ENCODE assay signal across 14 cellular contexts in the genomic region with DNA sequence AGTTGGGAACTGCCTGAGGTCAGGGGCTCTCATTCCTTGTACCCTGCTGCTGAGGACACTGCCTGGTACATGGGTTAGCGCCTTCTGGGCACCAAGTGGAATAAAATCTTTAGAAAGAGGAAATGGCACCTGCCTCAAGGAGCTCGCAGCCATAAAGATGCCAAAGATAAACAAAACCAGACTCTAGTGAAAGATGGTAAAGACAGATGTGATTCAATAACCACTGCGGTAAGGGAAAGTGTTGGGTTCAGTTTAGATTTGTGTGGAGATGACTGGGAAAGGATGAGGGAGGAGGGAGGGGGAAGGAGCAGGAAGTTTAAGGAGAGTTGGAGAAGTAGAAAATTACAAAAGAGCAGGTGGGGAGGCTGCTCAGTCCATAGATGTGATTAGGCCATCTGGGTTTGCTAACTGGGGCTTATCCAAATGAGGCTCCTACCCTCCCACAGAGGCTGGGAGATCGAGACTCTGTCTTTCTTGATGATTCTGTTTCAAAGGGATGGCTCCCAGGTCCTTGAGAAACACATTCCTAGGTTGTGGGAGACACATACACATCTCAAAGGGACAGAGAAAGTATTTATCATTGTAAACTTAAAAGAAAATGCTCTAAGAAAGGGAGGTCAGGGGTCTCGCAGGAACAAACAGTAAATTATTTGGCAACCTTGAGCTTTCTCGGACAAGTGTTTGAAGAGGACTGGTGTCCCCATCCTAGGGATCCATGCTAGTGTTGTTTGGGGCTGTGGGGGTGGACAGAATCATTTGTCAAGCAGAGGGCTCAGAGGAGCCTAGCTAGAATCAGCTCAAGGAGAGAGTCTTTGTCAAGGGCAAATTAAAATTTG.
DNase-seq lines count a peak whose midpoint lies in the region; ATAC-seq, FAIRE-seq and TF ChIP-seq lines count a peak whose summit lies in the region.
"Had no signal": no experiment of that assay in that cellular context is flagged by ENCODE, and none has a peak within 500 bp of the region (broad histone marks: within the 10 kb centered on the region; RNA-seq: fewer than 3 reads in every experiment).

No MANE protein-coding gene starts in this region.

- H2AFZ ChIP-seq in K562 (ENCODE audit: low read depth, low read length), result no peak overlapping the region

- H3K27ac ChIP-seq in KOPT-K1 (ENCODE audit: low read depth, low read length, poor library complexity, severe bottlenecking) (peak overlapping the region; percentile 67), K562 (ENCODE audit: extremely low read depth, low read depth, low read length) (no peak overlapping the region)
- H3K27ac ChIP-seq: suprapubic skin had no signal

- no peak for TF ChIP-seq POLR2A in K562 (conservative IDR thresholded peaks at IDR 0.05)

- TF ChIP-seq RAD21 in K562 (CRISPR knock-in tag; conservative IDR thresholded peaks at IDR 0.05 in 1 of 2, IDR thresholded peaks at IDR 0.05 in 1 of 2), result no peak

- POLR2A ChIA-PET in K562 (lab: Yijun Ruan, JAX), result interaction anchor here (0.6 to 1.1 kb wide), 4 partner anchors 9 to 133 kb away, joined by 3 to 4 read pairs (median 3); no protein-coding TSS in a partner anchor

- no peaks in the 10 kb centered on the region for H3K9me3 Mint-ChIP-seq in activated T-cell treated with anti-CD3 and anti-CD28 coated beads, Interleukin-2, amount 50 U/mL, for 24 hours
- no peaks in the 10 kb centered on the region for H3K9me3 Mint-ChIP-seq in progenitor cell of endocrine pancreas (ENCODE audit: low read depth)

- peaks cover 41 to 71% of the 10 kb centered on the region in 2 experiments for H3K27me3 ChIP-seq in K562 (ENCODE audit: control insufficient read depth in 2 of 2, insufficient read depth in 2 of 2, low read length in 2 of 2)
- H3K27me3 ChIP-seq: MG63, suprapubic skin had no signal

- TF ChIP-seq CTCF in K562 (IDR thresholded peaks at IDR 0.05 in 2 of 3, conservative IDR thresholded peaks at IDR 0.05 in 1 of 3; ENCODE audit: insufficient read depth in 2 of 3, low read depth in 1 of 3, low read length in 3 of 3) (no peak), progenitor cell of endocrine pancreas (IDR thresholded peaks at IDR 0.05; ENCODE audit: unreplicated experiment) (no peak)

- H3K36me3 ChIP-seq in KOPT-K1 (ENCODE audit: insufficient read depth, low read length), result peaks cover 14% of the 10 kb centered on the region
- H3K36me3 ChIP-seq in K562 (ENCODE audit: control insufficient read depth, insufficient read depth, low read length), result no peaks in the 10 kb centered on the region

- H3K4me1 Mint-ChIP-seq in activated T-cell treated with anti-CD3 and anti-CD28 coated beads, Interleukin-2, amount 50 U/mL, for 24 hours (ENCODE audit: low read depth), result peaks cover 17% of the 10 kb centered on the region
- peaks cover 8% of the 10 kb centered on the region for H3K4me1 Mint-ChIP-seq in progenitor cell of endocrine pancreas (ENCODE audit: low read depth)

- H3K79me2 ChIP-seq in K562 (ENCODE audit: control insufficient read depth, insufficient read depth, low read length), result no peaks in the 10 kb centered on the region

- TF ChIP-seq EP300 in K562 (IDR thresholded peaks at IDR 0.05; ENCODE audit: low read length), result no peak

- H4K20me1 ChIP-seq in K562 (replicated peaks; ENCODE audit: control insufficient read depth, insufficient read depth, low read length), result no peaks in the 10 kb centered on the region

- H3K9me1 ChIP-seq in K562 (ENCODE audit: control insufficient read depth, insufficient read depth, low read length), result no peaks in the 10 kb centered on the region

- WGBS in K562 (ENCODE audit: insufficient coverage, low coverage, missing lambda C conversion rate), result 2% methylated on average over 6 of the region's 6 CpGs

- no peaks in the 10 kb centered on the region for H3K9me3 ChIP-seq in KOPT-K1 (ENCODE audit: insufficient read depth, low read length, poor library complexity, severe bottlenecking)
- H3K9me3 ChIP-seq in K562 (replicated peaks; ENCODE audit: control insufficient read depth, insufficient read depth, low read depth, low read length), result no peaks in the 10 kb centered on the region
- H3K9me3 ChIP-seq: MG63, suprapubic skin had no signal

- H3K9ac ChIP-seq in K562 (ENCODE audit: insufficient read depth in 1 of 2, low read depth in 2 of 2, low read length in 2 of 2), result no peak overlapping the region

- peaks cover 57% of the 10 kb centered on the region for H3K36me3 Mint-ChIP-seq in activated T-cell treated with anti-CD3 and anti-CD28 coated beads, Interleukin-2, amount 50 U/mL, for 24 hours (ENCODE audit: low read depth)
- H3K36me3 Mint-ChIP-seq in progenitor cell of endocrine pancreas (ENCODE audit: insufficient read depth), result peaks cover 51% of the 10 kb centered on the region

- FAIRE-seq in K562 (lab: Jason Lieb, UNC), result no peak

- in situ Hi-C loops in K562 (cut with MboI), result no loop called here

- DNase-seq in activated T-cell treated with anti-CD3 and anti-CD28 coated beads, Interleukin-2, amount 50 U/mL, for 24 hours, result no peak
- no peak for DNase-seq in activated T-cell treated with anti-CD3 and anti-CD28 coated beads for 4 hours
- DNase-seq in K562 (ENCODE audit: extremely low read depth in 1 of 4, low spot score in 3 of 4), result no peak
- DNase-seq in stimulated activated naive CD8-positive, alpha-beta T cell treated with anti-CD3 and anti-CD28 coated beads, Interleukin-15, Interleukin-2, amounts not matched to agents 100 U/mL and 50 U/mL, for 24 hours, result no peak
- DNase-seq in progenitor cell of endocrine pancreas (ENCODE audit: low spot score, unreplicated experiment), result no peak
- DNase-seq in medulla oblongata (ENCODE audit: extremely low spot score), result no peak
- DNase-seq: activated CD8-positive, alpha-beta memory T cell treated with anti-CD3 and anti-CD28 coated beads, Interleukin-2, amount 50 U/mL, for 48 hours; effector CD8-positive, alpha-beta T cell; GOT3; MG63; stimulated activated CD4-positive, alpha-beta T cell treated with anti-CD3 and anti-CD28 coated beads, Interleukin-4, amount 100 ng/mL, for 4 hours had no signal

- no peak overlapping the region for H3K4me3 ChIP-seq in K562
- H3K4me3 ChIP-seq: MG63, suprapubic skin had no signal

- H3K4me2 ChIP-seq in K562 (ENCODE audit: insufficient read depth, low read length), result no peak overlapping the region

- no peak overlapping the region for H3K4me3 Mint-ChIP-seq in activated T-cell treated with anti-CD3 and anti-CD28 coated beads, Interleukin-2, amount 50 U/mL, for 24 hours
- H3K4me3 Mint-ChIP-seq in progenitor cell of endocrine pancreas (ENCODE audit: low read depth), result no peak overlapping the region

- no TSS peak for BruUV-seq in K562 (replicated peaks; lab: Mats Ljungman, UMichigan)

- H3K4me1 ChIP-seq in K562 (replicated peaks in 1 of 2; ENCODE audit: control insufficient read depth in 2 of 2, insufficient read depth in 2 of 2, low read length in 2 of 2), result peaks cover 0 to 1% of the 10 kb centered on the region in 2 experiments; a peak in 1 of 5 replicates
- H3K4me1 ChIP-seq: suprapubic skin had no signal

- intact Hi-C loops in K562 (cut with micrococcal nuclease), result no loop called here

- CTCF ChIA-PET in K562 (lab: Yijun Ruan, JAX; ENCODE audit: low intra/inter-chr PET ratio), result no interaction called here

- H3K27ac Mint-ChIP-seq in activated T-cell treated with anti-CD3 and anti-CD28 coated beads, Interleukin-2, amount 50 U/mL, for 24 hours, result peak overlapping the region; percentile 8
- no peak overlapping the region for H3K27ac Mint-ChIP-seq in progenitor cell of endocrine pancreas

- no peak for ATAC-seq in K562
- ATAC-seq in stimulated activated naive CD8-positive, alpha-beta T cell treated with anti-CD3 and anti-CD28 coated beads, Interleukin-15, Interleukin-2, amounts not matched to agents 100 U/mL and 50 U/mL, for 24 hours, result peak; percentile 14
- no peak for ATAC-seq in HG03159 (IDR thresholded peaks at IDR 0.05; ENCODE audit: unreplicated experiment)

- no peaks in the 10 kb centered on the region for H3K27me3 Mint-ChIP-seq in activated T-cell treated with anti-CD3 and anti-CD28 coated beads, Interleukin-2, amount 50 U/mL, for 24 hours
- no peaks in the 10 kb centered on the region for H3K27me3 Mint-ChIP-seq in progenitor cell of endocrine pancreas

TF ChIP-seq in K562, 482 proteins besides CTCF, POLR2A, EP300 and RAD21:
- 0 out of 2 replicates have a peak, but pooled peaks have one; percentile 16 for TF ChIP-seq VEZF1 (CRISPR knock-in tag; IDR thresholded peaks at IDR 0.05)
- TF ChIP-seq, protein P1, sequence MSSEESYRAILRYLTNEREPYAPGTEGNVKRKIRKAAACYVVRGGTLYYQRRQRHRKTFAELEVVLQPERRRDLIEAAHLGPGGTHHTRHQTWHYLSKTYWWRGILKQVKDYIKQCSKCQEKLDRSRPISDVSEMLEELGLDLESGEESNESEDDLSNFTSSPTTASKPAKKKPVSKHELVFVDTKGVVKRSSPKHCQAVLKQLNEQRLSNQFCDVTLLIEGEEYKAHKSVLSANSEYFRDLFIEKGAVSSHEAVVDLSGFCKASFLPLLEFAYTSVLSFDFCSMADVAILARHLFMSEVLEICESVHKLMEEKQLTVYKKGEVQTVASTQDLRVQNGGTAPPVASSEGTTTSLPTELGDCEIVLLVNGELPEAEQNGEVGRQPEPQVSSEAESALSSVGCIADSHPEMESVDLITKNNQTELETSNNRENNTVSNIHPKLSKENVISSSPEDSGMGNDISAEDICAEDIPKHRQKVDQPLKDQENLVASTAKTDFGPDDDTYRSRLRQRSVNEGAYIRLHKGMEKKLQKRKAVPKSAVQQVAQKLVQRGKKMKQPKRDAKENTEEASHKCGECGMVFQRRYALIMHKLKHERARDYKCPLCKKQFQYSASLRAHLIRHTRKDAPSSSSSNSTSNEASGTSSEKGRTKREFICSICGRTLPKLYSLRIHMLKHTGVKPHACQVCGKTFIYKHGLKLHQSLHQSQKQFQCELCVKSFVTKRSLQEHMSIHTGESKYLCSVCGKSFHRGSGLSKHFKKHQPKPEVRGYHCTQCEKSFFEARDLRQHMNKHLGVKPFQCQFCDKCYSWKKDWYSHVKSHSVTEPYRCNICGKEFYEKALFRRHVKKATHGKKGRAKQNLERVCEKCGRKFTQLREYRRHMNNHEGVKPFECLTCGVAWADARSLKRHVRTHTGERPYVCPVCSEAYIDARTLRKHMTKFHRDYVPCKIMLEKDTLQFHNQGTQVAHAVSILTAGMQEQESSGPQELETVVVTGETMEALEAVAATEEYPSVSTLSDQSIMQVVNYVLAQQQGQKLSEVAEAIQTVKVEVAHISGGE (CRISPR knock-in tag; IDR thresholded peaks at IDR 0.05), result no peak
